18 cellular contexts compared by ENCODE assay signal in the genomic region with DNA sequence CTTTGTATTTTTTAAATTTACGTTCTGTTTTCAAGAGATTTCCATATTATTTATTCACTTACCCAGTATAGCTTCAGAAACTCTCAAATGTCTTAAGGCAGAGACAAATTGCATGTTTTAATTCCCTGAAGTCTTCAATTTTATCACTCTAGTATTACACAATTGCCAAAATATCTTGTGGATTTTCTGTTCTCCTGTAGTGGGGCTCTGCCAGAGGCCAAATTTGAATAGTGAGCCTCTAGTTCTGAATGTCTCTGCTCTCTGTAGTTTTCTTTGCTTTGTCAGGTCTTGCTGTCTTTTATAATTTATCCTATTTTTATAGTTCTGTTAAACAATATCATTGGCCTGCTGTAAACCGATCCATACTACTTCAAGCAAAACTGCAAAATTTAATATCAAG.
"Had no signal": no experiment of that assay in that cellular context is flagged by ENCODE, and none has a peak within 500 bp of the region (broad histone marks: within the 10 kb centered on the region; RNA-seq: fewer than 3 reads in every experiment).

No MANE protein-coding gene starts in this region.

- ATAC-seq: activated T-helper 17 cell treated with anti-CD3 and anti-CD28 coated beads, Interleukin-2, amount 50 U/mL, for 72 hours; natural killer cell; SK-N-SH treated with all-trans-retinoic acid at 6 μM for 48 hours; upper lobe of right lung had no signal

- H3K4me3 ChIP-seq: ascending aorta, breast epithelium, dorsolateral prefrontal cortex, upper lobe of right lung had no signal

- FAIRE-seq: small intestine had no signal

- DNase-seq: activated CD4-positive, alpha-beta T cell treated with anti-CD3 and anti-CD28 coated beads for 1 hour; activated CD4-positive, alpha-beta T cell treated with anti-CD3 and anti-CD28 coated beads, Interleukin-2, amount 50 U/mL, for 4 hours; activated naive CD4-positive, alpha-beta T cell treated with Interleukin-2 at 50 U/mL for 16 hours; dorsolateral prefrontal cortex; endodermal cell; glutamatergic neuron; mesenchymal stem cell; natural killer cell; small intestine; stimulated activated CD4-positive, alpha-beta T cell treated with anti-CD3 and anti-CD28 coated beads, Interleukin-4, amount 100 ng/mL, for 24 hours; stimulated activated naive CD4-positive, alpha-beta T cell treated with Interleukin-2 at 50 U/mL for 16 hours; substantia nigra; T-helper 1 cell; upper lobe of right lung had no signal

- H3K27ac ChIP-seq: breast epithelium, upper lobe of right lung had no signal

- H3K4me1 ChIP-seq: breast epithelium, upper lobe of right lung had no signal

- H3K36me3 ChIP-seq: ascending aorta, breast epithelium, upper lobe of right lung had no signal

- H3K9me3 ChIP-seq: ascending aorta, breast epithelium, upper lobe of right lung had no signal

- H3K27me3 ChIP-seq: ascending aorta, breast epithelium, dorsolateral prefrontal cortex, upper lobe of right lung had no signal
